ENCODE assay signal across 22 cellular contexts in the genomic region with DNA sequence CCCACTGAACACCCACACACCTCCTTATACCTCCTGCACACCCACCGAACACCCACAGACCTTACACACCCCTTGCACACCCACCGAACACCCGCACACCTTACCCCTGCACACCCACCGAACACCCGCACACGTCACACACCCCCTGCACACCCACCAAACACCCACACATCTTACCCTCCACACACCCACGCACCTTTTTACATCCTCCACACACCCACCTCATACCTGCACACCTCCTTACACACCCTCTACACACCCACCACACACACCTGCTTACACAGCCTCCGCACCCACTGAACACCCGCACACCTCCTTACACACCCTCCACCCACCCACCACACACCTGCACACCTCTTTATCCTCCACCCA.
"Had no signal": no experiment of that assay in that cellular context is flagged by ENCODE, and none has a peak within 500 bp of the region (broad histone marks: within the 10 kb centered on the region; RNA-seq: fewer than 3 reads in every experiment).

No MANE protein-coding gene starts in this region.

- H3K36me3 ChIP-seq: breast epithelium, SJSA1 had no signal

- DNase-seq: activated CD4-positive, alpha-beta T cell treated with anti-CD3 and anti-CD28 coated beads for 48 hours; activated CD4-positive, alpha-beta T cell treated with anti-CD3 and anti-CD28 coated beads, Interleukin-2, amount 50 U/mL, for 4 hours; activated CD4-positive, CD25-positive, alpha-beta regulatory T cell treated with anti-CD3 and anti-CD28 coated beads, Interleukin-2, amount 50 U/mL, for 72 hours; activated gamma-delta T cell treated with Interleukin-2 at 50 U/mL for 16 hours; activated T-cell treated with anti-CD3 and anti-CD28 coated beads for 4 hours; activated T-cell treated with anti-CD3 and anti-CD28 coated beads, Interleukin-2, amount 50 U/mL, for 48 hours; central memory CD4-positive, alpha-beta T cell; Karpas-422; MM.1S; NCI-H1105 treated with DMSO at 0.1 percent for 48 hours; NCI-H1436 treated with DMSO at 0.1 percent for 48 hours; NCI-H187; NCI-H2081; NCI-H524; Peyer's patch; SHP77; SW 1271 had no signal

- H3K27ac ChIP-seq: Peyer's patch, RWPE1, SJSA1 had no signal

- H3K4me3 ChIP-seq: breast epithelium, Peyer's patch, SJSA1 had no signal

- ATAC-seq: SK-N-SH treated with all-trans-retinoic acid at 6 μM for 48 hours, WTC11 had no signal

- H3K27me3 ChIP-seq: breast epithelium, Peyer's patch, SJSA1 had no signal

- H3K9me3 ChIP-seq: breast epithelium, Peyer's patch, SJSA1 had no signal
